In genomic region chr6:154440022-154440421, GRCh38 we compare ENCODE assay signal across 1 cellular context.
TF ChIP-seq lines count a peak whose summit lies in the region.

No MANE protein-coding gene starts in this region.

TF ChIP-seq in HepG2, 621 proteins besides CTCF, POLR2A, EP300 and RAD21 (continued from another document and continues in another):
- TF ChIP-seq CBX5 (CRISPR knock-in tag; IDR thresholded peaks at IDR 0.05; ENCODE audit: borderline replicate concordance), result 0 out of 2 replicates have a peak, but pooled peaks have one; percentile 72
- peak; percentile 89 for TF ChIP-seq TFDP2 (CRISPR knock-in tag; IDR thresholded peaks at IDR 0.05)
- TF ChIP-seq NR2F2 (IDR thresholded peaks at IDR 0.05; ENCODE audit: borderline replicate concordance, low read depth), result peak; percentile 90
- TF ChIP-seq ZGPAT (CRISPR knock-in tag; IDR thresholded peaks at IDR 0.05), result peak; percentile 90
- TF ChIP-seq DRAP1 (CRISPR knock-in tag; IDR thresholded peaks at IDR 0.05), result no peak
- TF ChIP-seq ZNF512B (CRISPR knock-in tag; IDR thresholded peaks at IDR 0.05; ENCODE audit: borderline replicate concordance), result peak; percentile 64; the same call in 1 of the 2 replicates
- peak; percentile 81 for TF ChIP-seq ZNF142 (CRISPR knock-in tag; IDR thresholded peaks at IDR 0.05)
- no peak for TF ChIP-seq ZNF75D (CRISPR knock-in tag; IDR thresholded peaks at IDR 0.05; ENCODE audit: borderline replicate concordance)
- TF ChIP-seq SIN3A (IDR thresholded peaks at IDR 0.05; ENCODE audit: borderline replicate concordance, low read depth, low read length), result no peak
- TF ChIP-seq MAX (IDR thresholded peaks at IDR 0.05), result peak; percentile 99
- 0 out of 2 replicates have a peak, but pooled peaks have one; percentile 64 for TF ChIP-seq BRF2 (CRISPR knock-in tag; IDR thresholded peaks at IDR 0.05)
- TF ChIP-seq HCFC1 (IDR thresholded peaks at IDR 0.05; ENCODE audit: low read depth, low read length), result no peak
- no peak for TF ChIP-seq SNAPC5 (CRISPR knock-in tag; IDR thresholded peaks at IDR 0.05; ENCODE audit: borderline replicate concordance)
- no peak for TF ChIP-seq ATF5 (CRISPR knock-in tag; IDR thresholded peaks at IDR 0.05; ENCODE audit: low read depth)
- no peak for TF ChIP-seq POLR2AphosphoS2 (IDR thresholded peaks at IDR 0.05; ENCODE audit: low read depth, low read length)
- peak; percentile 80 for TF ChIP-seq HMGXB3 (CRISPR knock-in tag; IDR thresholded peaks at IDR 0.05; ENCODE audit: borderline replicate concordance)
- TF ChIP-seq ZNF292 (CRISPR knock-in tag; IDR thresholded peaks at IDR 0.05; ENCODE audit: borderline replicate concordance, low read depth), result no peak; the same call in 1 of the 2 replicates
- peak; percentile 88 for TF ChIP-seq FOXO1 (CRISPR knock-in tag; IDR thresholded peaks at IDR 0.05)
- no peak for TF ChIP-seq PHF8 (CRISPR knock-in tag; IDR thresholded peaks at IDR 0.05)
- no peak for TF ChIP-seq RBAK (CRISPR knock-in tag; IDR thresholded peaks at IDR 0.05)
- TF ChIP-seq MEIS1 (CRISPR knock-in tag; IDR thresholded peaks at IDR 0.05; ENCODE audit: borderline replicate concordance), result no peak
- no peak for TF ChIP-seq ATF3 (CRISPR knock-in tag; IDR thresholded peaks at IDR 0.05)
- peak; percentile 77; the same call in 1 of the 2 replicates for TF ChIP-seq SAFB2 (CRISPR knock-in tag; IDR thresholded peaks at IDR 0.05; ENCODE audit: borderline replicate concordance, low read depth)
- peak; percentile 79; the same call in 1 of the 2 replicates for TF ChIP-seq TEF (CRISPR knock-in tag; IDR thresholded peaks at IDR 0.05)
- no peak for TF ChIP-seq HNRNPUL1 (IDR thresholded peaks at IDR 0.05; ENCODE audit: low read depth, low read length)
- TF ChIP-seq THRA (CRISPR knock-in tag; IDR thresholded peaks at IDR 0.05; ENCODE audit: borderline replicate concordance), result peak; percentile 89
- TF ChIP-seq ZNF362 (CRISPR knock-in tag; IDR thresholded peaks at IDR 0.05; ENCODE audit: borderline replicate concordance), result peak; percentile 31; the same call in 1 of the 2 replicates
- TF ChIP-seq PAX8 (CRISPR knock-in tag; IDR thresholded peaks at IDR 0.05; ENCODE audit: borderline replicate concordance), result no peak
- no peak for TF ChIP-seq HIVEP1 (CRISPR knock-in tag; IDR thresholded peaks at IDR 0.05)
